In genomic region chr2:119195001-119195400, GRCh38 we compare ENCODE assay signal across 24 cellular contexts. TPM values are rescaled to one million over a fixed set of nuclear protein-coding genes. Genes with fewer than 3 reads are reported as not detected.
DNase-seq lines count a peak whose midpoint lies in the region; ATAC-seq, FAIRE-seq and TF ChIP-seq lines count a peak whose summit lies in the region.
"Had no signal": no experiment of that assay in that cellular context is flagged by ENCODE, and none has a peak within 500 bp of the region (broad histone marks: within the 10 kb centered on the region; RNA-seq: fewer than 3 reads in every experiment).

No MANE protein-coding gene starts in this region.

- no peak for FAIRE-seq in H1 (lab: Jason Lieb, UNC)
- FAIRE-seq: A204.1, GM12878, GM19239, HTR-8/SVneo had no signal

- TF ChIP-seq CTCF in H1 (IDR thresholded peaks at IDR 0.05; ENCODE audit: control extremely low read depth in 1 of 3, insufficient read depth in 1 of 3, low read depth in 1 of 3, low read length in 3 of 3) (no peak), liver (IDR thresholded peaks at IDR 0.05; ENCODE audit: low read depth, low read length, missing input control) (no peak)

- 87% methylated on average over 5 of the region's 5 CpGs; no CpG with 5 or more reads in 1 of the 2 experiments for WGBS in H1 (ENCODE audit: extremely low coverage in 1 of 2, insufficient coverage in 1 of 2, insufficient read length in 1 of 2, insufficient replicate concordance in 2 of 2, low coverage in 1 of 2, low lambda C conversion rate in 2 of 2, missing lambda C conversion rate in 1 of 2), 2 experiments
- 40% methylated on average over 5 of the region's 5 CpGs for WGBS in liver

- H3K9me3 ChIP-seq in SK-N-MC (ENCODE audit: low read depth, low read length) (0 out of 2 replicates have a peak, but pooled peaks cover 4% of the 10 kb centered on the region), H1 (ENCODE audit: insufficient read depth in 2 of 2, low read depth in 1 of 2, low read length in 1 of 2) (no peaks in the 10 kb centered on the region), liver (ENCODE audit: control insufficient read depth in 4 of 4, low read length in 3 of 4) (no peaks in the 10 kb centered on the region)
- H3K9me3 ChIP-seq: BLaER1 had no signal

- no peak overlapping the region for H2AFZ ChIP-seq in H1 (ENCODE audit: low read length)
- H2AFZ ChIP-seq: GM23338 had no signal

- no peak overlapping the region for H4K91ac ChIP-seq in H1 (replicated peaks; ENCODE audit: insufficient read length, low read length)

- peak overlapping the region; percentile 43; the same call in 1 of the 2 replicates for H2BK12ac ChIP-seq in H1 (ENCODE audit: low read depth, low read length)

- no peak overlapping the region for H4K5ac ChIP-seq in H1 (ENCODE audit: insufficient read length, low read depth, low read length)

- no peak for TF ChIP-seq RAD21 in H1 (IDR thresholded peaks at IDR 0.05 in 1 of 2, conservative IDR thresholded peaks at IDR 0.05 in 1 of 2; ENCODE audit: low read depth in 2 of 2, low read length in 2 of 2)
- peak; percentile 53 to 61 for TF ChIP-seq RAD21 in liver (IDR thresholded peaks at IDR 0.05)

- no peak overlapping the region for H3K18ac ChIP-seq in H1 (ENCODE audit: extremely low read depth, low read length)

- no peak overlapping the region for H3K4ac ChIP-seq in H1 (replicated peaks; ENCODE audit: insufficient read length, low read depth, low read length)

- H3K36me3 ChIP-seq in SK-N-MC (ENCODE audit: insufficient read depth, low read length) (no peaks in the 10 kb centered on the region), H1 (ENCODE audit: control insufficient read depth in 2 of 4, insufficient read depth in 4 of 4, low read length in 3 of 4) (no peaks in the 10 kb centered on the region), liver (ENCODE audit: control insufficient read depth in 4 of 4, insufficient read depth in 3 of 4, low read depth in 1 of 4, low read length in 3 of 4) (no peaks in the 10 kb centered on the region)
- H3K36me3 ChIP-seq: BLaER1 had no signal

- H3K27ac ChIP-seq in SK-N-MC = peak overlapping the region; percentile 96
- no peak overlapping the region for H3K27ac ChIP-seq in H1 (ENCODE audit: low read depth, low read length)
- H3K27ac ChIP-seq in liver (ENCODE audit: low read depth in 1 of 2, low read length in 2 of 2) = peak overlapping the region; percentile 18 to 61
- H3K27ac ChIP-seq: BLaER1, HL-60 had no signal

- H3K9ac ChIP-seq in SK-N-MC (ENCODE audit: insufficient read length) (no peak overlapping the region), H1 (replicated peaks in 1 of 4; ENCODE audit: extremely low read depth in 1 of 4, low read depth in 3 of 4, low read length in 3 of 4) (no peak overlapping the region), liver (ENCODE audit: low read depth in 1 of 2, low read length in 2 of 2) (no peak overlapping the region)
- H3K9ac ChIP-seq: BLaER1 had no signal

- H2BK5ac ChIP-seq in H1 (ENCODE audit: low read depth, low read length) = no peak overlapping the region

- H3K27me3 ChIP-seq in H1 (replicated peaks in 1 of 4; ENCODE audit: control insufficient read depth in 3 of 4, extremely low read depth in 1 of 4, insufficient read depth in 3 of 4, low read length in 3 of 4) (no peaks in the 10 kb centered on the region; a peak in 1 of 7 replicates), liver (ENCODE audit: control insufficient read depth in 4 of 4, insufficient read depth in 4 of 4, low read length in 3 of 4) (no peaks in the 10 kb centered on the region)
- H3K27me3 ChIP-seq: BLaER1 had no signal

- peak overlapping the region; percentile 6; the same call in 1 of the 2 replicates for H2BK15ac ChIP-seq in H1 (ENCODE audit: low read length)

- no peak overlapping the region for H3K56ac ChIP-seq in H1 (replicated peaks; ENCODE audit: insufficient read length, low read depth, low read length)

- H4K8ac ChIP-seq in H1 (ENCODE audit: extremely low read depth, insufficient read depth, low read length) = no peak overlapping the region

- H3K79me1 ChIP-seq in H1 (ENCODE audit: low read depth, low read length) = no peaks in the 10 kb centered on the region

- DNase-seq in SK-N-MC (ENCODE audit: low read depth, low spot score) = no peak
- no peak for DNase-seq in H1 (ENCODE audit: low read depth in 1 of 2, low spot score in 2 of 2)
- DNase-seq in NCI-H345 treated with DMSO at 0.1 percent for 48 hours (lab: John Stamatoyannopoulos, UW; ENCODE audit: unreplicated experiment) = no peak
- no peak for DNase-seq in CD1c-positive myeloid dendritic cell (ENCODE audit: extremely low spot score)
- DNase-seq in superior temporal gyrus (ENCODE audit: extremely low spot score) = no peak
- DNase-seq: Calu3; CD8-positive, alpha-beta T cell; DND-41; EL; H7; HFFc6; KG1 had no signal

- CTCF ChIA-PET in H1 (lab: Charles Lee; ENCODE audit: partially characterized antibody) = interaction anchor here (0.9 to 1.3 kb wide), 2 partner anchors 59 to 71 kb away, joined by 3 read pairs; no protein-coding TSS in a partner anchor

- no peak for ATAC-seq in GM19328 (IDR thresholded peaks at IDR 0.05; ENCODE audit: unreplicated experiment)
- ATAC-seq: CD8-positive, alpha-beta T cell; GM12878; GM23338; HCT116 had no signal

- POLR2A ChIA-PET in H1 (lab: Charles Lee; ENCODE audit: partially characterized antibody) = interaction anchor here (0.7 to 2.7 kb wide), 3 partner anchors 11 to 45 kb away, joined by 3 to 11 read pairs (median 4); no protein-coding TSS in a partner anchor

- H3K4me3 ChIP-seq in SK-N-MC = no peak overlapping the region
- H3K4me3 ChIP-seq in H1 (ENCODE audit: extremely low read depth in 1 of 4, insufficient read depth in 2 of 4, low read depth in 3 of 4, low read length in 4 of 4) = no peak overlapping the region
- no peak overlapping the region for H3K4me3 ChIP-seq in liver (ENCODE audit: low read depth in 1 of 3, low read length in 3 of 3)
- H3K4me3 ChIP-seq: BLaER1, GM12878, GM23338 had no signal

- no peaks in the 10 kb centered on the region for H3K23me2 ChIP-seq in H1 (ENCODE audit: low read depth, low read length)

- no peak for TF ChIP-seq EP300 in H1 (IDR thresholded peaks at IDR 0.05; ENCODE audit: borderline replicate concordance in 1 of 2, low read depth in 2 of 2, low read length in 2 of 2)

- H3K4me1 ChIP-seq in H1 (replicated peaks in 1 of 4; ENCODE audit: control insufficient read depth in 3 of 4, insufficient read depth in 4 of 4, low read length in 3 of 4) (peaks cover 3 to 14% (median 7%) of the 10 kb centered on the region in 4 experiments; a peak in 5 of 7 replicates), liver (ENCODE audit: control insufficient read depth in 4 of 4, insufficient read depth in 4 of 4, low read length in 3 of 4) (peaks cover 2 to 37% (median 25%) of the 10 kb centered on the region in 4 donors)
- H3K4me1 ChIP-seq: BLaER1 had no signal

- no peak overlapping the region for H2BK120ac ChIP-seq in H1 (replicated peaks; ENCODE audit: low read depth, low read length)

- H2AK5ac ChIP-seq in H1 (ENCODE audit: low read depth, low read length) = no peak overlapping the region

- no peak for TF ChIP-seq POLR2A in H1 (IDR thresholded peaks at IDR 0.05; ENCODE audit: control extremely low read depth in 1 of 2, low read depth in 2 of 2, low read length in 2 of 2)

- H3K23ac ChIP-seq in H1 (ENCODE audit: insufficient read length) = no peak overlapping the region

- H3K79me2 ChIP-seq in H1 (ENCODE audit: control insufficient read depth in 1 of 2, insufficient read depth in 2 of 2, low read length in 2 of 2) = no peaks in the 10 kb centered on the region

- H3K14ac ChIP-seq in H1 (ENCODE audit: insufficient read length) = no peak overlapping the region

- H3K4me2 ChIP-seq in H1 (ENCODE audit: insufficient read depth in 1 of 2, low read depth in 2 of 2, low read length in 2 of 2) = no peak overlapping the region
- H3K4me2 ChIP-seq: BLaER1, GM23338 had no signal

- no peaks in the 10 kb centered on the region for H4K20me1 ChIP-seq in H1 (replicated peaks in 1 of 2; ENCODE audit: control insufficient read depth in 1 of 2, insufficient read depth in 2 of 2, low read length in 2 of 2)
- H4K20me1 ChIP-seq: BLaER1 had no signal

- peak overlapping the region; percentile 74; the same call in 1 of the 2 replicates for H2BK20ac ChIP-seq in H1 (ENCODE audit: low read length)

TF ChIP-seq in H1, 55 proteins besides CTCF, POLR2A, EP300 and RAD21 (continues in another document):
- TF ChIP-seq JUND (IDR thresholded peaks at IDR 0.05; ENCODE audit: low read length) (no peak), CBX8 (IDR thresholded peaks at IDR 0.05; ENCODE audit: borderline replicate concordance, low read depth, low read length) (no peak), GTF2F1 (IDR thresholded peaks at IDR 0.05; ENCODE audit: borderline replicate concordance, low read depth, low read length) (no peak), SAP30 (IDR thresholded peaks at IDR 0.05; ENCODE audit: insufficient read depth, insufficient replicate concordance, low read length) (no peak)

TF ChIP-seq in liver, 16 proteins besides CTCF, POLR2A, EP300 and RAD21 (continues in another document):
- peak; percentile 97 for TF ChIP-seq MAX (IDR thresholded peaks at IDR 0.05)
- TF ChIP-seq RXRA (IDR thresholded peaks at IDR 0.05) = peak; percentile 93 to 98
- TF ChIP-seq JUND (IDR thresholded peaks at IDR 0.05) = peak in 1 of 2 donors; percentile 80

RNA-seq across cellular contexts. Expression of gene STEAP3, which starts 28.6 kb away (rescaled TPM):
- total RNA-seq in H1 (2021; fragmentation: NEBNext Ultra II Directional; extraction: Animal tissue kit (Norgen Biotek cat#: 25700)) = 21.7 and 22.2 TPM in 2 replicates
- 27.9 and 40.1 TPM in 2 replicates for polyA plus RNA-seq in H1 (2011; rRNA removed)
- 18.9 TPM for polyA plus RNA-seq in H1 (2011; cell fraction: cytosol; rRNA removed)
- polyA plus RNA-seq in H1 (2011; cell fraction: nucleus; rRNA removed) = 37.7 TPM
- polyA plus RNA-seq in H1 (2012, experiment 1 of 2) = 18.7 to 23.4 TPM (median 21.9 TPM) in 4 replicates
- polyA plus RNA-seq in H1 (2012, experiment 2 of 2) = 19.4 TPM
- polyA plus RNA-seq in H1 (2013, experiment 1 of 2) = 25.2 TPM
- polyA plus RNA-seq in H1 (2013, experiment 2 of 2) = 25.2 TPM
- polyA minus RNA-seq in H1 (2011; rRNA and poly(A)+ RNA removed) = 21.9 and 35.2 TPM in 2 replicates
- 23.3 TPM for polyA minus RNA-seq in H1 (2011; cell fraction: cytosol; rRNA and poly(A)+ RNA removed)
- polyA minus RNA-seq in H1 (2011; cell fraction: nucleus; rRNA and poly(A)+ RNA removed) = 23.5 TPM
- 100 to 1,000 TPM in 1 of 2 donors, 10 to 100 TPM in 1; 44.4 to 153 TPM for total RNA-seq in liver
- 100 to 1,000 TPM in 1 of 2 donors, 10 to 100 TPM in 1; 73.5 to 158 TPM for polyA plus RNA-seq in liver
- total RNA-seq: CD8-positive, alpha-beta T cell had no signal

RNA-seq across cellular contexts. Expression of gene C1QL2, which starts 36.5 kb away (rescaled TPM):
- 0.88 and 1.1 TPM in 2 replicates for total RNA-seq in H1 (2021; fragmentation: NEBNext Ultra II Directional; extraction: Animal tissue kit (Norgen Biotek cat#: 25700))
- 0.80 and 1.3 TPM in 2 replicates for polyA plus RNA-seq in H1 (2011; rRNA removed)
- polyA plus RNA-seq in H1 (2011; cell fraction: cytosol; rRNA removed) = 0.87 TPM
- polyA plus RNA-seq in H1 (2011; cell fraction: nucleus; rRNA removed) = 1.2 TPM
- polyA plus RNA-seq in H1 (2012, experiment 1 of 2) = 0.77 to 1.2 TPM (median 0.99 TPM) in 4 replicates
- polyA plus RNA-seq in H1 (2012, experiment 2 of 2) = 1.0 TPM
- polyA plus RNA-seq in H1 (2013, experiment 1 of 2) = 0.41 TPM
- polyA plus RNA-seq in H1 (2013, experiment 2 of 2) = 0.33 TPM
- polyA minus RNA-seq in H1 (2011; rRNA and poly(A)+ RNA removed) = 0.10 and 0.25 TPM in 2 replicates
- 0.73 TPM for polyA minus RNA-seq in H1 (2011; cell fraction: cytosol; rRNA and poly(A)+ RNA removed)
- 0.70 TPM for polyA minus RNA-seq in H1 (2011; cell fraction: nucleus; rRNA and poly(A)+ RNA removed)
- total RNA-seq in liver = not detected
- not detected for polyA plus RNA-seq in liver
- total RNA-seq: Calu3; CD8-positive, alpha-beta T cell; G401; GM12878; HFFc6 had no signal
- polyA plus RNA-seq: CD14-positive monocyte, GM12878 had no signal
